In genomic region chr3:67012564-67012963, GRCh38 we compare ENCODE assay signal across 24 cellular contexts.
"Had no signal": no experiment of that assay in that cellular context is flagged by ENCODE, and none has a peak within 500 bp of the region (broad histone marks: within the 10 kb centered on the region; RNA-seq: fewer than 3 reads in every experiment).

No MANE protein-coding gene starts in this region.

- H3K4me3 ChIP-seq: hepatocyte, left ventricle myocardium inferior, lower lobe of right lung, psoas muscle, right lobe of liver, testis, tibial nerve, upper lobe of right lung, vagina had no signal

- H3K4me3 Mint-ChIP-seq: endodermal cell; naive thymus-derived CD4-positive, alpha-beta T cell; nephron progenitor cell; stimulated activated naive CD8-positive, alpha-beta T cell treated with anti-CD3 and anti-CD28 coated beads, Interleukin-15, amount 100 ng/mL, for 72 hours had no signal

- H3K27ac Mint-ChIP-seq: endodermal cell; stimulated activated naive B cell treated with anti-CD40 and anti-IgM and Interleukin-4, amounts not matched to agents 10 μg/mL and 1 μg/mL and 100 μg/mL, for 72 hours; stimulated activated naive CD8-positive, alpha-beta T cell treated with anti-CD3 and anti-CD28 coated beads, Interleukin-15, amount 100 ng/mL, for 72 hours had no signal

- FAIRE-seq: endothelial cell of umbilical vein, kidney had no signal

- H3K27ac ChIP-seq: hepatocyte, left ventricle myocardium inferior, lower lobe of right lung, parathyroid adenoma, psoas muscle, right lobe of liver, testis, tibial nerve, upper lobe of right lung, vagina had no signal

- H3K27me3 ChIP-seq: hepatocyte, right lobe of liver, testis, tibial nerve, upper lobe of right lung, vagina had no signal

- DNase-seq: effector CD4-positive, alpha-beta T cell; endodermal cell; foreskin melanocyte; head of caudate nucleus; kidney; left cardiac atrium; left ventricle myocardium inferior; lower lobe of right lung; mesenchymal stem cell; naive thymus-derived CD4-positive, alpha-beta T cell; nephron progenitor cell; psoas muscle; retina; right lobe of liver; stimulated activated CD4-positive, alpha-beta T cell treated with anti-CD3 and anti-CD28 coated beads, Interleukin-4, amount 100 ng/mL, for 24 hours; stimulated activated naive B cell treated with anti-CD40 and anti-IgM and Interleukin-4, amounts not matched to agents 10 μg/mL and 1 μg/mL and 100 μg/mL, for 72 hours; stimulated activated naive CD8-positive, alpha-beta T cell treated with anti-CD3 and anti-CD28 coated beads, Interleukin-15, amount 100 ng/mL, for 72 hours; testis; upper lobe of right lung had no signal

- H3K79me2 ChIP-seq: hepatocyte, parathyroid adenoma had no signal

- H3K4me1 ChIP-seq: lower lobe of right lung, parathyroid adenoma, psoas muscle, right lobe of liver, testis, upper lobe of right lung, vagina had no signal

- ATAC-seq: left cardiac atrium; lower lobe of right lung; naive thymus-derived CD4-positive, alpha-beta T cell; psoas muscle; right lobe of liver; stimulated activated naive B cell treated with anti-CD40 and anti-IgM and Interleukin-4, amounts not matched to agents 10 μg/mL and 1 μg/mL and 100 μg/mL, for 72 hours; stimulated activated naive CD8-positive, alpha-beta T cell treated with anti-CD3 and anti-CD28 coated beads, Interleukin-15, amount 100 ng/mL, for 72 hours; upper lobe of right lung had no signal

- H3K4me2 ChIP-seq: hepatocyte had no signal

- H2AFZ ChIP-seq: hepatocyte, parathyroid adenoma had no signal

- H3K36me3 ChIP-seq: left ventricle myocardium inferior, lower lobe of right lung, right lobe of liver, tibial nerve, vagina had no signal

- H3K9ac ChIP-seq: parathyroid adenoma had no signal

- H3K27me3 Mint-ChIP-seq: naive thymus-derived CD4-positive, alpha-beta T cell; stimulated activated naive B cell treated with anti-CD40 and anti-IgM and Interleukin-4, amounts not matched to agents 10 μg/mL and 1 μg/mL and 100 μg/mL, for 72 hours; stimulated activated naive CD8-positive, alpha-beta T cell treated with anti-CD3 and anti-CD28 coated beads, Interleukin-15, amount 100 ng/mL, for 72 hours had no signal

- H3K9me3 ChIP-seq: left ventricle myocardium inferior, lower lobe of right lung, psoas muscle, right lobe of liver, testis, tibial nerve, upper lobe of right lung, vagina had no signal

- H3K9me3 Mint-ChIP-seq: endodermal cell; naive thymus-derived CD4-positive, alpha-beta T cell; nephron progenitor cell; stimulated activated naive B cell treated with anti-CD40 and anti-IgM and Interleukin-4, amounts not matched to agents 10 μg/mL and 1 μg/mL and 100 μg/mL, for 72 hours; stimulated activated naive CD8-positive, alpha-beta T cell treated with anti-CD3 and anti-CD28 coated beads, Interleukin-15, amount 100 ng/mL, for 72 hours had no signal
